In the genomic region with DNA sequence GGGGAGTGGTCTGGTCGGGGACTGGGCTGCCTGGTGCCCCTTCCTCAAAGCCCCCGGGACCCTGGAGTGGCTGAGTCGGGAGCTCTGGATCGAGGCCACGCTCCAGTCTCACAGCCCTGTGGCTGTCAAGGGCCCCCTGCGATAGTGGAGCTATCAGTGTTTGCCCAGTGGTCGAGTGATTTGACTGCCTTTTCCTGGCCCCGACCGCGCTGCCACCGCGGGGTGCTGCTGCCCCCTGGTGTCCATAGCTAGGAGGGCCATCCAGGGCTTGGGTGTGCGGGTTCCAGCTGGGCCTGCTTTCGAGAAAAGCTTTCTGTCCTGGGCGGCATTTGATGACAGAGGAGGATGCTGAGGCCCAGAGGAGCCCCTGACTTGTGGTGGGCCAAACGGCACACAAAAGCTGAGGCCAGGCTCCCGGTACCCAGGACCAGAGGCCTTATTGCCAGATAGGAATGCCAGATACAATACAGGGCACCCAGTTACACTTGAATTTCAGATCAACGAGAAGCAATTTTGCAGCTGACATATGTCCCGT, we compare ENCODE assay signal across 9 cellular contexts. TPM values are rescaled to one million over a fixed set of nuclear protein-coding genes. Genes with fewer than 3 reads are reported as not detected.
DNase-seq lines count a peak whose midpoint lies in the region; ATAC-seq and TF ChIP-seq lines count a peak whose summit lies in the region.
"Had no signal": no experiment of that assay in that cellular context is flagged by ENCODE, and none has a peak within 500 bp of the region (broad histone marks: within the 10 kb centered on the region; RNA-seq: fewer than 3 reads in every experiment).

No MANE protein-coding gene starts in this region.

- CTCF ChIA-PET in CD8-positive, alpha-beta T cell (lab: Charles Lee) = interaction anchor here (0.6 to 8.6 kb wide), 69 partner anchors 8 to 830 kb away, joined by 3 to 168 read pairs (median 5); a partner anchor contains a TSS

- peak; percentile 93 for TF ChIP-seq CTCF in CD8-positive, alpha-beta T cell (IDR thresholded peaks at IDR 0.05)
- TF ChIP-seq CTCF in Peyer's patch (IDR thresholded peaks at IDR 0.05) (peak; percentile 87 to 98 (median 97)), tibial artery (IDR thresholded peaks at IDR 0.05) (peak; percentile 98)

- no peak overlapping the region for H3K27ac Mint-ChIP-seq in CD8-positive, alpha-beta T cell

- POLR2A ChIA-PET in CD8-positive, alpha-beta T cell (lab: Charles Lee) = interaction anchor here (0.6 to 1.6 kb wide), 9 partner anchors 13 to 362 kb away, joined by 3 to 11 read pairs (median 3); a partner anchor contains a TSS

- no peaks in the 10 kb centered on the region for H3K27me3 ChIP-seq in CD8-positive, alpha-beta T cell (ENCODE audit: insufficient read depth, low read length)
- no peaks in the 10 kb centered on the region for H3K27me3 ChIP-seq in Peyer's patch
- H3K27me3 ChIP-seq in tibial artery = no peaks in the 10 kb centered on the region

- intact Hi-C loops in CD8-positive, alpha-beta T cell (cut with DNase I, micrococcal nuclease) = loop anchor here (1.0 to 5.0 kb wide), 7 partner anchors 165 to 1293 kb away; no protein-coding TSS in a partner anchor
- intact Hi-C loops in tibial artery (cut with DNase I; ENCODE audit: low total_unique reads) = loop anchor here (2.0 to 10.0 kb wide), 3 partner anchors 310 to 630 kb away; no protein-coding TSS in a partner anchor

- H3K27ac ChIP-seq in CD8-positive, alpha-beta T cell (ENCODE audit: low read depth, low read length) = no peak overlapping the region
- H3K27ac ChIP-seq in Peyer's patch (no peak overlapping the region), tibial artery (no peak overlapping the region)
- H3K27ac ChIP-seq: SK-N-MC had no signal

- peaks cover 5% of the 10 kb centered on the region for H3K36me3 ChIP-seq in CD8-positive, alpha-beta T cell (ENCODE audit: insufficient read depth, low read length)
- H3K36me3 ChIP-seq in Peyer's patch (peaks cover 0 to 6% (median 0%) of the 10 kb centered on the region in 3 donors), tibial artery (peaks cover 3 to 8% (median 6%) of the 10 kb centered on the region in 3 donors)

- H3K9me3 Mint-ChIP-seq in CD8-positive, alpha-beta T cell = no peaks in the 10 kb centered on the region

- no peak for TF ChIP-seq POLR2A in Peyer's patch (IDR thresholded peaks at IDR 0.05)

- no peak for TF ChIP-seq EP300 in Ishikawa (IDR thresholded peaks at IDR 0.05; ENCODE audit: borderline replicate concordance)

- H3K4me1 ChIP-seq in CD8-positive, alpha-beta T cell (ENCODE audit: insufficient read depth, low read length) = peaks cover 14% of the 10 kb centered on the region
- H3K4me1 ChIP-seq in Peyer's patch = peaks cover 0 to 25% (median 10%) of the 10 kb centered on the region in 4 donors
- peaks cover 0 to 20% (median 10%) of the 10 kb centered on the region in 4 donors for H3K4me1 ChIP-seq in tibial artery

- peaks cover 10% of the 10 kb centered on the region for H3K36me3 Mint-ChIP-seq in CD8-positive, alpha-beta T cell

- H3K27me3 Mint-ChIP-seq in CD8-positive, alpha-beta T cell (ENCODE audit: low read depth) = peaks cover 2% of the 10 kb centered on the region

- H3K4me1 Mint-ChIP-seq in CD8-positive, alpha-beta T cell (ENCODE audit: low read depth) = peaks cover 16% of the 10 kb centered on the region

- DNase-seq in CD8-positive, alpha-beta T cell = peak; percentile 51 to 86 (median 70)
- DNase-seq in Peyer's patch = peak; percentile 75 to 89 (median 86)
- peak; percentile 87 to 89 for DNase-seq in activated T-cell treated with anti-CD3 and anti-CD28 coated beads, Interleukin-2, amount 50 U/mL, for 48 hours
- DNase-seq in fibroblast of peridontal ligament (ENCODE audit: extremely low read depth) = peak; percentile 59
- DNase-seq in occipital lobe (lab: John Stamatoyannopoulos, UW) = peak; percentile 28
- DNase-seq in tibial artery = peak in 1 of 2 donors; percentile 49

- TF ChIP-seq RAD21 in Ishikawa (IDR thresholded peaks at IDR 0.05; ENCODE audit: low read depth) = peak; percentile 99

- H3K4me3 ChIP-seq in CD8-positive, alpha-beta T cell (ENCODE audit: low read depth, low read length) = no peak overlapping the region
- H3K4me3 ChIP-seq in Peyer's patch (no peak overlapping the region), tibial artery (no peak overlapping the region)
- H3K4me3 ChIP-seq: SK-N-MC had no signal

- no peaks in the 10 kb centered on the region for H3K9me3 ChIP-seq in CD8-positive, alpha-beta T cell (ENCODE audit: low read length)
- no peaks in the 10 kb centered on the region for H3K9me3 ChIP-seq in Peyer's patch
- H3K9me3 ChIP-seq in tibial artery = no peaks in the 10 kb centered on the region

- H3K4me3 Mint-ChIP-seq in CD8-positive, alpha-beta T cell = no peak overlapping the region

- ATAC-seq in CD8-positive, alpha-beta T cell = peak; percentile 74
- peak; percentile 29 for ATAC-seq in GM19468 (IDR thresholded peaks at IDR 0.05; ENCODE audit: extremely low read depth, unreplicated experiment)

TF ChIP-seq in Ishikawa, 13 proteins besides CTCF, POLR2A, EP300 and RAD21:
- TF ChIP-seq TEAD4 (IDR thresholded peaks at IDR 0.05) = no peak
- TF ChIP-seq, protein P1, sequence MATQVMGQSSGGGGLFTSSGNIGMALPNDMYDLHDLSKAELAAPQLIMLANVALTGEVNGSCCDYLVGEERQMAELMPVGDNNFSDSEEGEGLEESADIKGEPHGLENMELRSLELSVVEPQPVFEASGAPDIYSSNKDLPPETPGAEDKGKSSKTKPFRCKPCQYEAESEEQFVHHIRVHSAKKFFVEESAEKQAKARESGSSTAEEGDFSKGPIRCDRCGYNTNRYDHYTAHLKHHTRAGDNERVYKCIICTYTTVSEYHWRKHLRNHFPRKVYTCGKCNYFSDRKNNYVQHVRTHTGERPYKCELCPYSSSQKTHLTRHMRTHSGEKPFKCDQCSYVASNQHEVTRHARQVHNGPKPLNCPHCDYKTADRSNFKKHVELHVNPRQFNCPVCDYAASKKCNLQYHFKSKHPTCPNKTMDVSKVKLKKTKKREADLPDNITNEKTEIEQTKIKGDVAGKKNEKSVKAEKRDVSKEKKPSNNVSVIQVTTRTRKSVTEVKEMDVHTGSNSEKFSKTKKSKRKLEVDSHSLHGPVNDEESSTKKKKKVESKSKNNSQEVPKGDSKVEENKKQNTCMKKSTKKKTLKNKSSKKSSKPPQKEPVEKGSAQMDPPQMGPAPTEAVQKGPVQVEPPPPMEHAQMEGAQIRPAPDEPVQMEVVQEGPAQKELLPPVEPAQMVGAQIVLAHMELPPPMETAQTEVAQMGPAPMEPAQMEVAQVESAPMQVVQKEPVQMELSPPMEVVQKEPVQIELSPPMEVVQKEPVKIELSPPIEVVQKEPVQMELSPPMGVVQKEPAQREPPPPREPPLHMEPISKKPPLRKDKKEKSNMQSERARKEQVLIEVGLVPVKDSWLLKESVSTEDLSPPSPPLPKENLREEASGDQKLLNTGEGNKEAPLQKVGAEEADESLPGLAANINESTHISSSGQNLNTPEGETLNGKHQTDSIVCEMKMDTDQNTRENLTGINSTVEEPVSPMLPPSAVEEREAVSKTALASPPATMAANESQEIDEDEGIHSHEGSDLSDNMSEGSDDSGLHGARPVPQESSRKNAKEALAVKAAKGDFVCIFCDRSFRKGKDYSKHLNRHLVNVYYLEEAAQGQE (IDR thresholded peaks at IDR 0.05; ENCODE audit: low read depth) = no peak
- TF ChIP-seq CEBPB (IDR thresholded peaks at IDR 0.05) = no peak
- no peak for TF ChIP-seq EGR1 (IDR thresholded peaks at IDR 0.05)
- no peak; the same call in 1 of the 2 replicates for TF ChIP-seq ZBTB7A (IDR thresholded peaks at IDR 0.05; ENCODE audit: low read depth)
- TF ChIP-seq, protein P2, sequence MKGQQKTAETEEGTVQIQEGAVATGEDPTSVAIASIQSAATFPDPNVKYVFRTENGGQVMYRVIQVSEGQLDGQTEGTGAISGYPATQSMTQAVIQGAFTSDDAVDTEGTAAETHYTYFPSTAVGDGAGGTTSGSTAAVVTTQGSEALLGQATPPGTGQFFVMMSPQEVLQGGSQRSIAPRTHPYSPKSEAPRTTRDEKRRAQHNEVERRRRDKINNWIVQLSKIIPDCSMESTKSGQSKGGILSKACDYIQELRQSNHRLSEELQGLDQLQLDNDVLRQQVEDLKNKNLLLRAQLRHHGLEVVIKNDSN (IDR thresholded peaks at IDR 0.05) = no peak
- no peak for TF ChIP-seq CREB1 (IDR thresholded peaks at IDR 0.05; ENCODE audit: low read depth)
- TF ChIP-seq TCF12 (IDR thresholded peaks at IDR 0.05; ENCODE audit: low read depth) = no peak
- no peak for TF ChIP-seq FOXM1 (IDR thresholded peaks at IDR 0.05; ENCODE audit: borderline replicate concordance, low read depth)
- TF ChIP-seq, protein P3, sequence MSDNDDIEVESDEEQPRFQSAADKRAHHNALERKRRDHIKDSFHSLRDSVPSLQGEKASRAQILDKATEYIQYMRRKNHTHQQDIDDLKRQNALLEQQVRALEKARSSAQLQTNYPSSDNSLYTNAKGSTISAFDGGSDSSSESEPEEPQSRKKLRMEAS (IDR thresholded peaks at IDR 0.05) = no peak
- TF ChIP-seq NFIC (IDR thresholded peaks at IDR 0.05) = no peak

RNA-seq across cellular contexts. Expression of a gene that starts 13.2 kb away (rescaled TPM):
- 100 to 1,000 TPM; 157 to 162 TPM for total RNA-seq in CD8-positive, alpha-beta T cell
- total RNA-seq in Peyer's patch (10 to 100 TPM; 31.5 to 91.6 (median 55.6) TPM), occipital lobe (167 TPM)
